ENCODE assay signal across 1 cellular context in the genomic region with DNA sequence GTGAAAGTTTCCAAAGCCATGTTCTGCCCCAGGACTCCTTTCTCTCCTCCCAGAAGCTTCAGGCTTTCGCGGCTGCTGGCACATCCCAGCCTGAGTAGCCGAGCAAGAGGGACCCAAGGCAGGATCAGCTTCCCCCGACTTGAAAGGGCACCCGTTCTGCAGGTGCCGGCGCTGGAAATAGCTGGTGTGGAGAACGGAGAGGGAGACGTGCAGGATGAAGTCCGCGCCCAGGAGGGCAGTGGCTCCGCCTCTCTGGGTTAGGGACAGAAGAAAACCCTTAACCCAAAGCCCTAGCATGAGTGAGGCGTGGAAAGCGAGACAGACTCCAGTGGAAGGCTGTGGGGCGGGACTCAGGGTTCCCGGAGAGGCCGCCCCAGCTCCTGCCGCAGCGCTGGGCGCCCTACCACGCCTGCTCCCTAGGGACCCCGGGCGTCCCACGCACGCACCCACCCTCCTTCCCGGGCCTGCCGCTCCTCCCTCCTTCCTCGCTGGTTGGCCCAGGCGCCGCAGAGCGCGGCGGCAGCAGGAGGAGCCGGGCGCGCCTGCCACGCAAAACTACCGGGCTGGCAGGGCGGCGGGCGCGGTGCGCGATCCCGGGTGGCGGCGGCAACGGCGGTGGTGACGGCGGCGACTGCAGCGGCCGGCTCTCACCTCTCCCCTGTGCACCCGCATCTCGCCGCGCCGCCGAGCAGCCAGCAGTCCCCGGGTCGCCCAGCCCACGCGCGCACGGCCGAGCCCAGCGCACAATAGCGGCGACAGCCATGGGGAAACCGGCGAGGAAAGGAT.
TF ChIP-seq lines count a peak whose summit lies in the region.

Gene SLC1A1, plus strand, starts transcription at position 550 of the 786 bp plus-strand sequence. Its CDS starts 212 bp downstream, at position 762.

TF ChIP-seq in GM12878, 131 proteins besides CTCF, POLR2A, EP300 and RAD21 (continued from another document):
- TF ChIP-seq POLR2AphosphoS2 (IDR thresholded peaks at IDR 0.05; ENCODE audit: low read depth, low read length) (no peak; the same call in 1 of the 2 replicates), BHLHE40 (IDR thresholded peaks at IDR 0.05; ENCODE audit: borderline replicate concordance in 1 of 2, low read depth in 2 of 2, low read length in 1 of 2) (peak in 1 of 2 experiments; percentile 65; a peak in 3 of 4 replicates), BCL11A (IDR thresholded peaks at IDR 0.05; ENCODE audit: low read depth, low read length) (peak; percentile 42; the same call in 1 of the 2 replicates), CREM (IDR thresholded peaks at IDR 0.05; ENCODE audit: low read depth) (peak; percentile 39; the same call in 1 of the 2 replicates), CHD2 (IDR thresholded peaks at IDR 0.05; ENCODE audit: borderline replicate concordance, low read depth, low read length) (no peak), MLLT1 (IDR thresholded peaks at IDR 0.05) (peak; percentile 11; the same call in 1 of the 2 replicates), MTA2 (IDR thresholded peaks at IDR 0.05; ENCODE audit: low read depth) (0 out of 2 replicates have a peak, but pooled peaks have one; percentile 19), ATF7 (IDR thresholded peaks at IDR 0.05; ENCODE audit: low read depth) (no peak), JUNB (IDR thresholded peaks at IDR 0.05) (peak; percentile 19; the same call in 1 of the 2 replicates), PBX3 (IDR thresholded peaks at IDR 0.05; ENCODE audit: insufficient replicate concordance, low read depth, low read length) (no peak), TAF1 (IDR thresholded peaks at IDR 0.05; ENCODE audit: borderline replicate concordance, low read depth, low read length) (peak; percentile 24; the same call in 1 of the 2 replicates), NR2F1 (conservative IDR thresholded peaks at IDR 0.05) (peak; percentile 59; the same call in 1 of the 2 replicates), DPF2 (IDR thresholded peaks at IDR 0.05) (peak; percentile 77; the same call in 1 of the 2 replicates), KLF5 (IDR thresholded peaks at IDR 0.05; ENCODE audit: partially characterized antibody) (peak; percentile 27), E2F8 (IDR thresholded peaks at IDR 0.05; ENCODE audit: low read depth, partially characterized antibody) (no peak), GABPA (IDR thresholded peaks at IDR 0.05; ENCODE audit: low read depth) (no peak), MXI1 (IDR thresholded peaks at IDR 0.05; ENCODE audit: low read depth, low read length) (peak; percentile 65), PAX5 (IDR thresholded peaks at IDR 0.05; ENCODE audit: borderline replicate concordance, low read depth, low read length) (no peak), SMARCA5 (IDR thresholded peaks at IDR 0.05) (0 out of 2 replicates have a peak, but pooled peaks have one; percentile 71), ZNF384 (IDR thresholded peaks at IDR 0.05; ENCODE audit: borderline replicate concordance, low read depth, low read length) (no peak), CBX5 (IDR thresholded peaks at IDR 0.05; ENCODE audit: low read depth) (no peak), EZH2 (IDR thresholded peaks at IDR 0.05; ENCODE audit: borderline replicate concordance, control insufficient read depth, low read depth, low read length) (no peak), FOS (IDR thresholded peaks at IDR 0.05; ENCODE audit: borderline replicate concordance, extremely low read depth, insufficient read length) (no peak), WRNIP1 (IDR thresholded peaks at IDR 0.05; ENCODE audit: borderline replicate concordance, low read depth, low read length) (no peak), NFXL1 (IDR thresholded peaks at IDR 0.05; ENCODE audit: borderline replicate concordance) (no peak), MEF2A (IDR thresholded peaks at IDR 0.05; ENCODE audit: insufficient read depth, low read depth, low read length) (no peak), YBX1 (IDR thresholded peaks at IDR 0.05) (no peak), IKZF1 (conservative IDR thresholded peaks at IDR 0.05) (peak; percentile 93), NR2C2 (IDR thresholded peaks at IDR 0.05; ENCODE audit: borderline replicate concordance, control insufficient read depth, insufficient read length, low read depth) (no peak), IRF4 (IDR thresholded peaks at IDR 0.05; ENCODE audit: low read depth, low read length) (no peak), POU2F2 (IDR thresholded peaks at IDR 0.05; ENCODE audit: borderline replicate concordance, low read depth, low read length) (no peak; the same call in 1 of the 3 replicates), CREB1 (IDR thresholded peaks at IDR 0.05; ENCODE audit: low read depth) (0 out of 2 replicates have a peak, but pooled peaks have one; percentile 12), MEF2B (IDR thresholded peaks at IDR 0.05; ENCODE audit: partially characterized antibody, poor library complexity, severe bottlenecking) (peak; percentile 97), POLR2AphosphoS5 (IDR thresholded peaks at IDR 0.05; ENCODE audit: low read length) (peak; percentile 58; the same call in 1 of the 2 replicates), SP1 (IDR thresholded peaks at IDR 0.05; ENCODE audit: low read depth, low read length) (peak; percentile 19)
- TF ChIP-seq, protein P1, sequence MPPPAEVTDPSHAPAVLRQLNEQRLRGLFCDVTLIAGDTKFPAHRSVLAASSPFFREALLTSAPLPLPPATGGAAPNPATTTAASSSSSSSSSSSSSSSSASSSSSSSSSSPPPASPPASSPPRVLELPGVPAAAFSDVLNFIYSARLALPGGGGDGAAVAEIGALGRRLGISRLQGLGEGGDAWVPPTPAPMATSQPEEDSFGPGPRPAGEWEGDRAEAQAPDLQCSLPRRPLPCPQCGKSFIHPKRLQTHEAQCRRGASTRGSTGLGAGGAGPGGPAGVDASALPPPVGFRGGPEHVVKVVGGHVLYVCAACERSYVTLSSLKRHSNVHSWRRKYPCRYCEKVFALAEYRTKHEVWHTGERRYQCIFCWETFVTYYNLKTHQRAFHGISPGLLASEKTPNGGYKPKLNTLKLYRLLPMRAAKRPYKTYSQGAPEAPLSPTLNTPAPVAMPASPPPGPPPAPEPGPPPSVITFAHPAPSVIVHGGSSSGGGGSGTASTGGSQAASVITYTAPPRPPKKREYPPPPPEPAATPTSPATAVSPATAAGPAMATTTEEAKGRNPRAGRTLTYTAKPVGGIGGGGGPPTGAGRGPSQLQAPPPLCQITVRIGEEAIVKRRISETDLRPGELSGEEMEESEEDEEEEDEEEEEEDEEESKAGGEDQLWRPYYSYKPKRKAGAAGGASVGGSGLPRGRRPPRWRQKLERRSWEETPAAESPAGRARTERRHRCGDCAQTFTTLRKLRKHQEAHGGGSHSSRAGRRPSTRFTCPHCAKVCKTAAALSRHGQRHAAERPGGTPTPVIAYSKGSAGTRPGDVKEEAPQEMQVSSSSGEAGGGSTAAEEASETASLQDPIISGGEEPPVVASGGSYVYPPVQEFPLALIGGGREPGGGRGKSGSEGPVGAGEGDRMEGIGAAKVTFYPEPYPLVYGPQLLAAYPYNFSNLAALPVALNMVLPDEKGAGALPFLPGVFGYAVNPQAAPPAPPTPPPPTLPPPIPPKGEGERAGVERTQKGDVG (CRISPR knock-in tag; IDR thresholded peaks at IDR 0.05), result no peak
- TF ChIP-seq, protein P2, sequence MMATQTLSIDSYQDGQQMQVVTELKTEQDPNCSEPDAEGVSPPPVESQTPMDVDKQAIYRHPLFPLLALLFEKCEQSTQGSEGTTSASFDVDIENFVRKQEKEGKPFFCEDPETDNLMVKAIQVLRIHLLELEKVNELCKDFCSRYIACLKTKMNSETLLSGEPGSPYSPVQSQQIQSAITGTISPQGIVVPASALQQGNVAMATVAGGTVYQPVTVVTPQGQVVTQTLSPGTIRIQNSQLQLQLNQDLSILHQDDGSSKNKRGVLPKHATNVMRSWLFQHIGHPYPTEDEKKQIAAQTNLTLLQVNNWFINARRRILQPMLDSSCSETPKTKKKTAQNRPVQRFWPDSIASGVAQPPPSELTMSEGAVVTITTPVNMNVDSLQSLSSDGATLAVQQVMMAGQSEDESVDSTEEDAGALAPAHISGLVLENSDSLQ (IDR thresholded peaks at IDR 0.05), result 0 out of 2 replicates have a peak, but pooled peaks have one; percentile 12
- TF ChIP-seq, protein P3, sequence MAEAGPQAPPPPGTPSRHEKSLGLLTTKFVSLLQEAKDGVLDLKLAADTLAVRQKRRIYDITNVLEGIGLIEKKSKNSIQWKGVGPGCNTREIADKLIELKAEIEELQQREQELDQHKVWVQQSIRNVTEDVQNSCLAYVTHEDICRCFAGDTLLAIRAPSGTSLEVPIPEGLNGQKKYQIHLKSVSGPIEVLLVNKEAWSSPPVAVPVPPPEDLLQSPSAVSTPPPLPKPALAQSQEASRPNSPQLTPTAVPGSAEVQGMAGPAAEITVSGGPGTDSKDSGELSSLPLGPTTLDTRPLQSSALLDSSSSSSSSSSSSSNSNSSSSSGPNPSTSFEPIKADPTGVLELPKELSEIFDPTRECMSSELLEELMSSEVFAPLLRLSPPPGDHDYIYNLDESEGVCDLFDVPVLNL (IDR thresholded peaks at IDR 0.05; ENCODE audit: low read depth, low read length), result no peak
- TF ChIP-seq, protein P4, sequence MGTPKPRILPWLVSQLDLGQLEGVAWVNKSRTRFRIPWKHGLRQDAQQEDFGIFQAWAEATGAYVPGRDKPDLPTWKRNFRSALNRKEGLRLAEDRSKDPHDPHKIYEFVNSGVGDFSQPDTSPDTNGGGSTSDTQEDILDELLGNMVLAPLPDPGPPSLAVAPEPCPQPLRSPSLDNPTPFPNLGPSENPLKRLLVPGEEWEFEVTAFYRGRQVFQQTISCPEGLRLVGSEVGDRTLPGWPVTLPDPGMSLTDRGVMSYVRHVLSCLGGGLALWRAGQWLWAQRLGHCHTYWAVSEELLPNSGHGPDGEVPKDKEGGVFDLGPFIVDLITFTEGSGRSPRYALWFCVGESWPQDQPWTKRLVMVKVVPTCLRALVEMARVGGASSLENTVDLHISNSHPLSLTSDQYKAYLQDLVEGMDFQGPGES (IDR thresholded peaks at IDR 0.05), result no peak
- TF ChIP-seq, protein P5, sequence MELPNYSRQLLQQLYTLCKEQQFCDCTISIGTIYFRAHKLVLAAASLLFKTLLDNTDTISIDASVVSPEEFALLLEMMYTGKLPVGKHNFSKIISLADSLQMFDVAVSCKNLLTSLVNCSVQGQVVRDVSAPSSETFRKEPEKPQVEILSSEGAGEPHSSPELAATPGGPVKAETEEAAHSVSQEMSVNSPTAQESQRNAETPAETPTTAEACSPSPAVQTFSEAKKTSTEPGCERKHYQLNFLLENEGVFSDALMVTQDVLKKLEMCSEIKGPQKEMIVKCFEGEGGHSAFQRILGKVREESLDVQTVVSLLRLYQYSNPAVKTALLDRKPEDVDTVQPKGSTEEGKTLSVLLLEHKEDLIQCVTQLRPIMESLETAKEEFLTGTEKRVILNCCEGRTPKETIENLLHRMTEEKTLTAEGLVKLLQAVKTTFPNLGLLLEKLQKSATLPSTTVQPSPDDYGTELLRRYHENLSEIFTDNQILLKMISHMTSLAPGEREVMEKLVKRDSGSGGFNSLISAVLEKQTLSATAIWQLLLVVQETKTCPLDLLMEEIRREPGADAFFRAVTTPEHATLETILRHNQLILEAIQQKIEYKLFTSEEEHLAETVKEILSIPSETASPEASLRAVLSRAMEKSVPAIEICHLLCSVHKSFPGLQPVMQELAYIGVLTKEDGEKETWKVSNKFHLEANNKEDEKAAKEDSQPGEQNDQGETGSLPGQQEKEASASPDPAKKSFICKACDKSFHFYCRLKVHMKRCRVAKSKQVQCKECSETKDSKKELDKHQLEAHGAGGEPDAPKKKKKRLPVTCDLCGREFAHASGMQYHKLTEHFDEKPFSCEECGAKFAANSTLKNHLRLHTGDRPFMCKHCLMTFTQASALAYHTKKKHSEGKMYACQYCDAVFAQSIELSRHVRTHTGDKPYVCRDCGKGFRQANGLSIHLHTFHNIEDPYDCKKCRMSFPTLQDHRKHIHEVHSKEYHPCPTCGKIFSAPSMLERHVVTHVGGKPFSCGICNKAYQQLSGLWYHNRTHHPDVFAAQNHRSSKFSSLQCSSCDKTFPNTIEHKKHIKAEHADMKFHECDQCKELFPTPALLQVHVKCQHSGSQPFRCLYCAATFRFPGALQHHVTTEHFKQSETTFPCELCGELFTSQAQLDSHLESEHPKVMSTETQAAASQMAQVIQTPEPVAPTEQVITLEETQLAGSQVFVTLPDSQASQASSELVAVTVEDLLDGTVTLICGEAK (IDR thresholded peaks at IDR 0.05; ENCODE audit: borderline replicate concordance), result no peak
